Comparison of ENCODE assay signal across 11 cellular contexts in the genomic region with DNA sequence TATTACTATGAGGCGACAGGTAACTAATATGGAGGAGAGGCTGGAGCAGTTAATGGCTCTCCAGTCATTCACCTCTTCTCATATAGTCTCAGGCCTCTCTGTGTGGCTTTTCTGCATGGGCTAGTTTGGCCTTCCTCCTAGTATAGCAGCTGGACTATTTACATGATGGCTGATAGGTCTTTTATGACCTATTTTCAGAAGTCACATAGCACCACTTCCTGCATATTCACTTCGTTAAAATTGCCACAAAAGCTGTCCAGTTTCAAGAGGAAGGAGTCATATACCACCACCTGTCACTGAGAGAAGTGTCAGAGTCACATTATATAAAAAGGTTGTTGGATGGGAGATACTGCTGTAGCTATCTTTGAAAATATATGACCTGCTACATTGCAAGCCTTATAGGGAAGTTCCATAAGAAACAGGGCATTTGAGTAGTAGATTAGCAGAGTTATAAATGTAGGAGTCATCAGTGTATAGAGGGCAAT. TPM values are rescaled to one million over a fixed set of nuclear protein-coding genes. Genes with fewer than 3 reads are reported as not detected.
DNase-seq lines count a peak whose midpoint lies in the region; ATAC-seq, FAIRE-seq and TF ChIP-seq lines count a peak whose summit lies in the region.
"Had no signal": no experiment of that assay in that cellular context is flagged by ENCODE, and none has a peak within 500 bp of the region (broad histone marks: within the 10 kb centered on the region; RNA-seq: fewer than 3 reads in every experiment).

No MANE protein-coding gene starts in this region.

- intact Hi-C loops in pancreas (cut with DNase I): loop anchor here (10.0 kb wide), 2 partner anchors 199 to 209 kb away; no protein-coding TSS in a partner anchor

- H3K27me3 ChIP-seq in pancreas: no peaks in the 10 kb centered on the region

- H3K4me3 ChIP-seq in pancreas: no peak overlapping the region

- peak; percentile 96 for ATAC-seq in GM21786 (IDR thresholded peaks at IDR 0.05; ENCODE audit: unreplicated experiment)
- ATAC-seq in HG03442 (IDR thresholded peaks at IDR 0.05; ENCODE audit: unreplicated experiment): peak; percentile 96
- peak; percentile 55 to 67 for ATAC-seq in naive B cell (ENCODE audit: low read depth in 2 of 2)
- no peak for ATAC-seq in pancreas

- no peaks in the 10 kb centered on the region for H3K9me3 Mint-ChIP-seq in naive B cell
- H3K9me3 Mint-ChIP-seq: activated CD4-positive, alpha-beta T cell treated with anti-CD3 and anti-CD28 coated beads, Interleukin-2, amount 10 ng/mL, durations not matched to agents 24 days and 14 days; brain; nephron had no signal

- peak overlapping the region in 3 of 6 donors; percentile 1 to 34 (median 3) for H3K27ac Mint-ChIP-seq in naive B cell
- H3K27ac Mint-ChIP-seq: activated CD4-positive, alpha-beta T cell treated with anti-CD3 and anti-CD28 coated beads, Interleukin-2, amount 10 ng/mL, durations not matched to agents 24 days and 14 days; nephron had no signal

- no peaks in the 10 kb centered on the region for H3K36me3 ChIP-seq in pancreas

- H3K36me3 Mint-ChIP-seq in naive B cell: no peaks in the 10 kb centered on the region
- H3K36me3 Mint-ChIP-seq: brain had no signal

- no peaks in the 10 kb centered on the region for H3K4me1 ChIP-seq in pancreas

- no peak for TF ChIP-seq CTCF in pancreas (IDR thresholded peaks at IDR 0.05)

- peaks cover 14 to 15% (median 15%) of the 10 kb centered on the region in 3 donors for H3K4me1 Mint-ChIP-seq in naive B cell
- H3K4me1 Mint-ChIP-seq: nephron had no signal

- no peaks in the 10 kb centered on the region for H3K9me3 ChIP-seq in pancreas

- FAIRE-seq in pancreas (lab: Jason Lieb, UNC): no peak

- DNase-seq in DMS53 (lab: John Stamatoyannopoulos, UW) (peak; percentile 29), DMS53 treated with DMSO at 0.1 percent for 48 hours (lab: John Stamatoyannopoulos, UW; ENCODE audit: unreplicated experiment) (no peak), naive B cell (no peak), activated T-cell treated with anti-CD3 and anti-CD28 coated beads for 4 hours (no peak), pancreas (no peak), NCI-H748 (lab: John Stamatoyannopoulos, UW; ENCODE audit: unreplicated experiment) (no peak)
- DNase-seq: activated CD4-positive, alpha-beta T cell treated with anti-CD3 and anti-CD28 coated beads, Interleukin-2, amount 10 ng/mL, durations not matched to agents 24 days and 14 days had no signal

- H3K4me3 Mint-ChIP-seq in naive B cell: no peak overlapping the region
- H3K4me3 Mint-ChIP-seq: activated CD4-positive, alpha-beta T cell treated with anti-CD3 and anti-CD28 coated beads, Interleukin-2, amount 10 ng/mL, durations not matched to agents 24 days and 14 days; brain; nephron had no signal

- no peak overlapping the region for H3K27ac ChIP-seq in pancreas

- H3K27me3 Mint-ChIP-seq in naive B cell: peaks cover 0 to 13% (median 4%) of the 10 kb centered on the region in 3 donors
- H3K27me3 Mint-ChIP-seq: brain had no signal

- 57 to 64% methylated on average over 2 of the region's 2 CpGs for WGBS in pancreas, 2 donors

RNA-seq across cellular contexts. Expression of gene DMTF1, which starts 8.0 kb away (rescaled TPM):
- 10 to 100 TPM; 25.3 to 76.6 (median 45.2) TPM for polyA plus RNA-seq in naive B cell (ENCODE audit: low read depth in 6 of 6)
- 10 to 100 TPM; 18.6 to 54.2 (median 25.9) TPM for total RNA-seq in pancreas
- polyA plus RNA-seq in pancreas: 10 to 100 TPM; 30.6 to 50.6 TPM

Comparison
In these comparisons a context has a peak if more than half of its experiments do, and no peak if none do; other contexts are left out.
1. ATAC-seq: peak in GM21786 (single experiment), HG03442 (single experiment) and naive B cell (2 of 2); none in pancreas (0 of 4).